ENCODE assay signal across 1 cellular context in the genomic region with DNA sequence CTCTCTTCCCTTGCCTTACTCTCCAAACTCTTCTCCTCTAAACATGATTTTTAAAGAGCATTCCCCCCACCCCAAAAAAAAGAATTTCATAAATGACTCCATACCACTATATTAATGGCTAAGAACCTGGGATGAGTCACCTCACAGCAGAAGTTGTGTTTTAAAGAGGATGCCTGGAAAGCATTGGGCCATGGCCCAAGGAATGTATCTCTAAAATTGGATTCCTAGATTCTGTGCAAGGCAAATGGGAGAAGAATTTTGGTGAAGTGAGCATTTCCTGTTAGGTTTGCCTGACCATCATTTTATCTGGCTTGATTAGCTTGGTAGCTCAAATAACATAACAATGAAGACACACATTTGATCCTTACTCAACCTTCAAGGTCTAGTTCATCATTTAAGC.
TF ChIP-seq lines count a peak whose summit lies in the region.

No MANE protein-coding gene starts in this region.

TF ChIP-seq in HepG2, 621 proteins besides CTCF, POLR2A, EP300 and RAD21 (continued from another document):
- TF ChIP-seq, protein P1, sequence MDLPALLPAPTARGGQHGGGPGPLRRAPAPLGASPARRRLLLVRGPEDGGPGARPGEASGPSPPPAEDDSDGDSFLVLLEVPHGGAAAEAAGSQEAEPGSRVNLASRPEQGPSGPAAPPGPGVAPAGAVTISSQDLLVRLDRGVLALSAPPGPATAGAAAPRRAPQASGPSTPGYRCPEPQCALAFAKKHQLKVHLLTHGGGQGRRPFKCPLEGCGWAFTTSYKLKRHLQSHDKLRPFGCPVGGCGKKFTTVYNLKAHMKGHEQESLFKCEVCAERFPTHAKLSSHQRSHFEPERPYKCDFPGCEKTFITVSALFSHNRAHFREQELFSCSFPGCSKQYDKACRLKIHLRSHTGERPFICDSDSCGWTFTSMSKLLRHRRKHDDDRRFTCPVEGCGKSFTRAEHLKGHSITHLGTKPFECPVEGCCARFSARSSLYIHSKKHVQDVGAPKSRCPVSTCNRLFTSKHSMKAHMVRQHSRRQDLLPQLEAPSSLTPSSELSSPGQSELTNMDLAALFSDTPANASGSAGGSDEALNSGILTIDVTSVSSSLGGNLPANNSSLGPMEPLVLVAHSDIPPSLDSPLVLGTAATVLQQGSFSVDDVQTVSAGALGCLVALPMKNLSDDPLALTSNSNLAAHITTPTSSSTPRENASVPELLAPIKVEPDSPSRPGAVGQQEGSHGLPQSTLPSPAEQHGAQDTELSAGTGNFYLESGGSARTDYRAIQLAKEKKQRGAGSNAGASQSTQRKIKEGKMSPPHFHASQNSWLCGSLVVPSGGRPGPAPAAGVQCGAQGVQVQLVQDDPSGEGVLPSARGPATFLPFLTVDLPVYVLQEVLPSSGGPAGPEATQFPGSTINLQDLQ (CRISPR knock-in tag; IDR thresholded peaks at IDR 0.05) = no peak
- TF ChIP-seq NRL (CRISPR knock-in tag; IDR thresholded peaks at IDR 0.05; ENCODE audit: borderline replicate concordance) = no peak
- TF ChIP-seq SMAD3 (CRISPR knock-in tag; IDR thresholded peaks at IDR 0.05) = no peak
- no peak for TF ChIP-seq ZNF432 (CRISPR knock-in tag; IDR thresholded peaks at IDR 0.05; ENCODE audit: borderline replicate concordance)
- TF ChIP-seq, protein P2, sequence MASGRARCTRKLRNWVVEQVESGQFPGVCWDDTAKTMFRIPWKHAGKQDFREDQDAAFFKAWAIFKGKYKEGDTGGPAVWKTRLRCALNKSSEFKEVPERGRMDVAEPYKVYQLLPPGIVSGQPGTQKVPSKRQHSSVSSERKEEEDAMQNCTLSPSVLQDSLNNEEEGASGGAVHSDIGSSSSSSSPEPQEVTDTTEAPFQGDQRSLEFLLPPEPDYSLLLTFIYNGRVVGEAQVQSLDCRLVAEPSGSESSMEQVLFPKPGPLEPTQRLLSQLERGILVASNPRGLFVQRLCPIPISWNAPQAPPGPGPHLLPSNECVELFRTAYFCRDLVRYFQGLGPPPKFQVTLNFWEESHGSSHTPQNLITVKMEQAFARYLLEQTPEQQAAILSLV (CRISPR knock-in tag; IDR thresholded peaks at IDR 0.05; ENCODE audit: borderline replicate concordance) = no peak
- no peak for TF ChIP-seq ATF1 (CRISPR knock-in tag; IDR thresholded peaks at IDR 0.05)
- TF ChIP-seq, protein P3, sequence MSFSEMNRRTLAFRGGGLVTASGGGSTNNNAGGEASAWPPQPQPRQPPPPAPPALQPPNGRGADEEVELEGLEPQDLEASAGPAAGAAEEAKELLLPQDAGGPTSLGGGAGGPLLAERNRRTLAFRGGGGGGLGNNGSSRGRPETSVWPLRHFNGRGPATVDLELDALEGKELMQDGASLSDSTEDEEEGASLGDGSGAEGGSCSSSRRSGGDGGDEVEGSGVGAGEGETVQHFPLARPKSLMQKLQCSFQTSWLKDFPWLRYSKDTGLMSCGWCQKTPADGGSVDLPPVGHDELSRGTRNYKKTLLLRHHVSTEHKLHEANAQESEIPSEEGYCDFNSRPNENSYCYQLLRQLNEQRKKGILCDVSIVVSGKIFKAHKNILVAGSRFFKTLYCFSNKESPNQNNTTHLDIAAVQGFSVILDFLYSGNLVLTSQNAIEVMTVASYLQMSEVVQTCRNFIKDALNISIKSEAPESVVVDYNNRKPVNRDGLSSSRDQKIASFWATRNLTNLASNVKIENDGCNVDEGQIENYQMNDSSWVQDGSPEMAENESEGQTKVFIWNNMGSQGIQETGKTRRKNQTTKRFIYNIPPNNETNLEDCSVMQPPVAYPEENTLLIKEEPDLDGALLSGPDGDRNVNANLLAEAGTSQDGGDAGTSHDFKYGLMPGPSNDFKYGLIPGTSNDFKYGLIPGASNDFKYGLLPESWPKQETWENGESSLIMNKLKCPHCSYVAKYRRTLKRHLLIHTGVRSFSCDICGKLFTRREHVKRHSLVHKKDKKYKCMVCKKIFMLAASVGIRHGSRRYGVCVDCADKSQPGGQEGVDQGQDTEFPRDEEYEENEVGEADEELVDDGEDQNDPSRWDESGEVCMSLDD (CRISPR knock-in tag; IDR thresholded peaks at IDR 0.05; ENCODE audit: borderline replicate concordance) = no peak
- TF ChIP-seq KLF9 (CRISPR knock-in tag; IDR thresholded peaks at IDR 0.05; ENCODE audit: low read depth) = no peak
- TF ChIP-seq ZNF850 (CRISPR knock-in tag; conservative IDR thresholded peaks at IDR 0.05) = no peak
- TF ChIP-seq SIN3A (IDR thresholded peaks at IDR 0.05; ENCODE audit: borderline replicate concordance, low read depth, low read length) = no peak
- no peak for TF ChIP-seq DMAP1 (CRISPR knock-in tag; IDR thresholded peaks at IDR 0.05)
- TF ChIP-seq ZNF713 (CRISPR knock-in tag; IDR thresholded peaks at IDR 0.05) = no peak
- no peak for TF ChIP-seq PPARG (CRISPR knock-in tag; conservative IDR thresholded peaks at IDR 0.05)
- TF ChIP-seq, protein P4, sequence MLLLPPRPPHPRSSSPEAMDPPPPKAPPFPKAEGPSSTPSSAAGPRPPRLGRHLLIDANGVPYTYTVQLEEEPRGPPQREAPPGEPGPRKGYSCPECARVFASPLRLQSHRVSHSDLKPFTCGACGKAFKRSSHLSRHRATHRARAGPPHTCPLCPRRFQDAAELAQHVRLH (CRISPR knock-in tag; IDR thresholded peaks at IDR 0.05; ENCODE audit: borderline replicate concordance, low read depth) = no peak
- TF ChIP-seq ZKSCAN5 (CRISPR knock-in tag; IDR thresholded peaks at IDR 0.05) = no peak
- no peak for TF ChIP-seq GATA4 (IDR thresholded peaks at IDR 0.05; ENCODE audit: borderline replicate concordance, low read depth)
- TF ChIP-seq U2AF2 (IDR thresholded peaks at IDR 0.05; ENCODE audit: low read depth, low read length) = no peak
- TF ChIP-seq YEATS2 (CRISPR knock-in tag; IDR thresholded peaks at IDR 0.05; ENCODE audit: borderline replicate concordance) = no peak
